Comparison of ENCODE assay signal across 1 cellular context in the genomic region with DNA sequence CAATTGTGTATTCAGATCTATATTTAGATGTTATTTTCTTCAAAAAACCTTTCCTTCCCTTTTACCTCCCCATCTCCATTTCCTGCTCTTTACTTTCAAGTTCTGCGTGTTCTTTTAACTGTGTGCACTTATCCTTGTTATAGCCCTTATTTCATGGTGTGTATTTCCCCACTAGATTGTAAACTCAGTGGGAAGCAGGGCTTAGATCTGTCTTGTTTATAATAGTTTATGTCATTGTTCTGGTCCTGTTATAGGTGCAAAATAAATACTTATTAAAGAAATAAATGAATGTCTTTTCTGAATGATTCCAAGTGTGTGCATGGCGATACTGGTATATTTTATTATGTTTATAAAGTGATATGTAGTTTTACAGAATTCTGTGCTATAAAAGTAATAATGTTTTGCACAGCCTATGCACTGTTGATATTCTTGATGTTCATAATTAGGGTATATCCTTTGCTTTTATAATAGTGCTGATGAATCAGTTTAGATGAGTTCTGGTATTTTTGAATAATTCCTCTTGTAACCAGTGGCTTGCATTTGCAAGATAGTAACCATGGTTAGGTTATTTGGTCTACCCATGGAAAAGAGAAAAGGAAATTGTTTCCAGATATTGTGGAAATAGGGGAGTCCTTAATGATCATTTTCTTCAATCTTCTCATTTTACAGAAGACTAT.
TF ChIP-seq lines count a peak whose summit lies in the region.

No MANE protein-coding gene starts in this region.

TF ChIP-seq in A549, 52 proteins besides CTCF, POLR2A, EP300 and RAD21 (continued from another document):
- TF ChIP-seq, protein P1, sequence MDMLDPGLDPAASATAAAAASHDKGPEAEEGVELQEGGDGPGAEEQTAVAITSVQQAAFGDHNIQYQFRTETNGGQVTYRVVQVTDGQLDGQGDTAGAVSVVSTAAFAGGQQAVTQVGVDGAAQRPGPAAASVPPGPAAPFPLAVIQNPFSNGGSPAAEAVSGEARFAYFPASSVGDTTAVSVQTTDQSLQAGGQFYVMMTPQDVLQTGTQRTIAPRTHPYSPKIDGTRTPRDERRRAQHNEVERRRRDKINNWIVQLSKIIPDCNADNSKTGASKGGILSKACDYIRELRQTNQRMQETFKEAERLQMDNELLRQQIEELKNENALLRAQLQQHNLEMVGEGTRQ (IDR thresholded peaks at IDR 0.05), result no peak
- peak; percentile 60 for TF ChIP-seq MAFK (IDR thresholded peaks at IDR 0.05; ENCODE audit: partially characterized antibody)
